8 cellular contexts compared by ENCODE assay signal in genomic region chr22:31488346-31488883, GRCh38. TPM values are rescaled to one million over a fixed set of nuclear protein-coding genes. Genes with fewer than 3 reads are reported as not detected.
DNase-seq lines count a peak whose midpoint lies in the region; TF ChIP-seq lines count a peak whose summit lies in the region.

No MANE protein-coding gene starts in this region.

- H3K36me3 ChIP-seq in mucosa of stomach (ENCODE audit: control insufficient read depth, insufficient read depth, low read length), result no peaks in the 10 kb centered on the region

- H3K4me1 Mint-ChIP-seq in HFFc6 (ENCODE audit: low read depth) (peaks cover 31% of the 10 kb centered on the region), brain (peaks cover 55% of the 10 kb centered on the region)

- peak overlapping the region; percentile 62 for H3K27ac Mint-ChIP-seq in HFFc6
- peak overlapping the region; percentile 67 to 91 (median 81) for H3K27ac Mint-ChIP-seq in brain

- POLR2A ChIA-PET in AG04449 (lab: Yijun Ruan, JAX), result interaction anchor here (0.6 kb wide), 1 partner anchor 100 kb away, joined by 3 read pairs; no protein-coding TSS in a partner anchor

- DNase-seq in AG04449 (ENCODE audit: low read depth, low spot score), result no peak
- DNase-seq in HFFc6, result no peak
- no peak for DNase-seq in activated gamma-delta T cell treated with Interleukin-2 at 50 U/mL for 16 hours
- DNase-seq in inferior parietal cortex (ENCODE audit: extremely low spot score), result no peak
- DNase-seq in cerebellar cortex (ENCODE audit: low spot score), result no peak
- no peak for DNase-seq in NCI-H2081 treated with DMSO at 0.1 percent for 48 hours (lab: John Stamatoyannopoulos, UW)

- H3K36me3 Mint-ChIP-seq in HFFc6 (ENCODE audit: low read depth), result peaks cover 4% of the 10 kb centered on the region; the same call in 1 of the 2 replicates
- peaks cover 41% of the 10 kb centered on the region for H3K36me3 Mint-ChIP-seq in brain

- H3K4me3 Mint-ChIP-seq in HFFc6 (peak overlapping the region; percentile 89), brain (peak overlapping the region; percentile 85 to 91 (median 88))

- CTCF ChIA-PET in AG04449 (lab: Yijun Ruan, JAX), result interaction anchor here (0.8 to 1.4 kb wide), 4 partner anchors 20 to 483 kb away, joined by 3 to 5 read pairs (median 4); no protein-coding TSS in a partner anchor

- H3K4me3 ChIP-seq in AG04449 (ENCODE audit: low read depth, low read length) (peak overlapping the region; percentile 93), mucosa of stomach (ENCODE audit: low read length) (peak overlapping the region; percentile 1)

- peaks cover 1% of the 10 kb centered on the region; the same call in 1 of the 2 replicates for H3K27me3 Mint-ChIP-seq in HFFc6 (ENCODE audit: insufficient read depth)
- H3K27me3 Mint-ChIP-seq in brain, result peaks cover 6% of the 10 kb centered on the region

- no peaks in the 10 kb centered on the region for H3K27me3 ChIP-seq in mucosa of stomach (ENCODE audit: control insufficient read depth, insufficient read depth, low read length)

- H3K9ac ChIP-seq in mucosa of stomach (ENCODE audit: low read length), result peak overlapping the region; percentile 66

- peaks cover 9% of the 10 kb centered on the region for H3K4me1 ChIP-seq in mucosa of stomach (ENCODE audit: control insufficient read depth, insufficient read depth, low read length)

- no peaks in the 10 kb centered on the region for H3K9me3 ChIP-seq in mucosa of stomach (ENCODE audit: control insufficient read depth, low read length)

- H3K9me3 Mint-ChIP-seq in HFFc6 (no peaks in the 10 kb centered on the region), brain (no peaks in the 10 kb centered on the region)

- TF ChIP-seq CTCF in AG04449 (IDR thresholded peaks at IDR 0.05; ENCODE audit: insufficient read depth, low read length, missing control alignments), result no peak
- TF ChIP-seq CTCF in HFFc6 (IDR thresholded peaks at IDR 0.05), result no peak
- TF ChIP-seq CTCF in brain (conservative IDR thresholded peaks at IDR 0.05), result no peak

RNA-seq across cellular contexts. Expression of gene EIF4ENIF1, which starts 1.2 kb away (rescaled TPM):
- total RNA-seq in HFFc6 (2021; fragmentation: NEBNext Ultra II Directional; extraction: Animal tissue kit (Norgen Biotek cat#: 25700)), result 10 to 100 TPM; 23.7 to 27.3 (median 25.5) TPM
- 21.9 TPM for polyA plus RNA-seq in brain (ENCODE audit: insufficient read depth, low read depth, low replicate concordance)

RNA-seq across cellular contexts. Expression of gene SFI1, which starts 7.9 kb away (rescaled TPM):
- total RNA-seq in HFFc6 (2021; fragmentation: NEBNext Ultra II Directional; extraction: Animal tissue kit (Norgen Biotek cat#: 25700)), result 10 to 100 TPM in 5 of 6 experiments, 1 to 10 TPM in 1; 8.3 to 12.1 (median 11.3) TPM
- polyA plus RNA-seq in brain (ENCODE audit: insufficient read depth, low read depth, low replicate concordance), result 11.4 TPM
